8 cellular contexts compared by ENCODE assay signal in the genomic region with DNA sequence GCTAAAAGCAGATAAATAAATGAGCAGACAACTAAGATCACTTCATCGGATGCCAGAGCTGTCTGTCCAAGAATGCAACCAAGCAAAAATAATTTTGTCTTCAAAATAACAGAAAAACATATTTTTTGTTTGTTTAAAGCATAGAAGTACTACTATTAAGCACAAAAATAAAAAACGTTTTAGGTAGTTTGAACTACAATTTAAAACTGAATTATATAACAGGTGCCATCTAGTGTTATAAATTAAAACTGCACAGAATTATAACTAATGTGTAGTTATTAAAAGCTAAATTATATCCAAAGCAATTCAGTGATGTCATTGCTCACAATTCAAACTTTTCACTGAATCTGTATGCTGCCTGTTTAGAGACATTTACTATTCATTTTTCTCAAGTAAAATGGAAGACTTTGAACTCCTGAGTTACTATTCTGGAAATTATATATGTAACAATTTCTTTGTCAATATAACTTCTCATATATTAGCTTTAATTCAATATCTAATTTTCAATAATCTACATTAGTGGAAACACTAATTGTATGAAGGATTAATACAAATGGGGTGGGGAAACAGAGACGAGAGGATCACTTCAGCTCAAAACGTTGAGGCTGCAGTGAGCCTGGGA. TPM values are rescaled to one million over a fixed set of nuclear protein-coding genes. Genes with fewer than 3 reads are reported as not detected.
DNase-seq lines count a peak whose midpoint lies in the region; ATAC-seq, FAIRE-seq and TF ChIP-seq lines count a peak whose summit lies in the region.

No MANE protein-coding gene starts in this region.

- no peaks in the 10 kb centered on the region for H3K27me3 ChIP-seq in GM23338 (ENCODE audit: insufficient read depth)

- H2AFZ ChIP-seq in GM23338: no peak overlapping the region

- H3K9me3 Mint-ChIP-seq in GM23338: no peaks in the 10 kb centered on the region
- no peaks in the 10 kb centered on the region for H3K9me3 Mint-ChIP-seq in activated CD4-positive, alpha-beta memory T cell treated with anti-CD3 and anti-CD28 coated beads for 36 hours

- no peak for TF ChIP-seq POLR2A in A549 (IDR thresholded peaks at IDR 0.05; ENCODE audit: low read length)

- no peak overlapping the region for H3K27ac Mint-ChIP-seq in GM23338
- H3K27ac Mint-ChIP-seq in activated CD4-positive, alpha-beta memory T cell treated with anti-CD3 and anti-CD28 coated beads for 36 hours: peak overlapping the region; percentile 82

- no peak overlapping the region for H3K4me2 ChIP-seq in A549
- H3K4me2 ChIP-seq in GM23338: no peak overlapping the region

- H3K4me3 ChIP-seq in A549 (no peak overlapping the region), GM23338 (no peak overlapping the region)

- CTCF ChIA-PET in A549 (lab: Yijun Ruan, JAX): interaction anchor here (0.7 to 6.8 kb wide), 21 partner anchors 9 to 783 kb away, joined by 3 to 120 read pairs (median 4); a partner anchor contains a TSS
- CTCF ChIA-PET in activated CD4-positive, alpha-beta memory T cell treated with anti-CD3 and anti-CD28 coated beads for 36 hours (lab: Charles Lee): interaction anchor here (0.6 to 6.1 kb wide), 16 partner anchors 9 to 1413 kb away, joined by 3 to 95 read pairs (median 4); a partner anchor contains a TSS

- no peaks in the 10 kb centered on the region for H4K20me1 ChIP-seq in GM23338 (replicated peaks; ENCODE audit: insufficient read depth)

- H3K27me3 Mint-ChIP-seq in GM23338 (ENCODE audit: insufficient read depth, low read depth, poor library complexity): peaks cover 1% of the 10 kb centered on the region
- H3K27me3 Mint-ChIP-seq in activated CD4-positive, alpha-beta memory T cell treated with anti-CD3 and anti-CD28 coated beads for 36 hours: no peaks in the 10 kb centered on the region

- no peaks in the 10 kb centered on the region for H3K9me2 ChIP-seq in GM23338 (ENCODE audit: insufficient read depth)

- POLR2A ChIA-PET in A549 (lab: Yijun Ruan, JAX): interaction anchor here (1.8 kb wide), 1 partner anchor 223 kb away, joined by 9 read pairs; no protein-coding TSS in a partner anchor
- POLR2A ChIA-PET in activated CD4-positive, alpha-beta memory T cell treated with anti-CD3 and anti-CD28 coated beads for 36 hours (lab: Charles Lee): interaction anchor here (0.6 to 1.8 kb wide), 2 partner anchors 24 to 222 kb away, joined by 4 read pairs; no protein-coding TSS in a partner anchor

- peak in 1 of 2 experiments; percentile 29 for DNase-seq in A549 (ENCODE audit: low read depth in 1 of 2, low spot score in 1 of 2)
- peak; percentile 4 for DNase-seq in GM23338 (ENCODE audit: low spot score)
- DNase-seq in activated CD4-positive, alpha-beta memory T cell treated with anti-CD3 and anti-CD28 coated beads for 36 hours: no peak
- DNase-seq in iris pigment epithelial cell (ENCODE audit: low read depth): peak; percentile 17
- DNase-seq in C1 segment of cervical spinal cord (lab: John Stamatoyannopoulos, UW): no peak

- 44% methylated on average over 4 of the region's 4 CpGs for WGBS in A549 (ENCODE audit: missing lambda C conversion rate)

- no peaks in the 10 kb centered on the region for H3K4me1 ChIP-seq in A549
- H3K4me1 ChIP-seq in GM23338 (ENCODE audit: insufficient read depth): no peaks in the 10 kb centered on the region

- H3K9me3 ChIP-seq in A549: no peaks in the 10 kb centered on the region

- intact Hi-C loops in activated CD4-positive, alpha-beta memory T cell treated with anti-CD3 and anti-CD28 coated beads for 36 hours (cut with micrococcal nuclease): loop anchor here (1.0 to 2.0 kb wide), 2 partner anchors 30 to 222 kb away; a partner anchor contains a TSS

- TF ChIP-seq EP300 in A549 (IDR thresholded peaks at IDR 0.05): no peak

- H3K79me2 ChIP-seq in GM23338 (replicated peaks; ENCODE audit: insufficient read depth): 0 out of 2 replicates have a peak, but pooled peaks cover 5% of the 10 kb centered on the region

- H3K27ac ChIP-seq in A549 (no peak overlapping the region), GM23338 (ENCODE audit: low read depth) (no peak overlapping the region)

- FAIRE-seq in A549 (lab: Jason Lieb, UNC): peak; percentile 89

- no peak overlapping the region for H3K4me3 Mint-ChIP-seq in GM23338
- H3K4me3 Mint-ChIP-seq in activated CD4-positive, alpha-beta memory T cell treated with anti-CD3 and anti-CD28 coated beads for 36 hours: no peak overlapping the region

- H3K36me3 ChIP-seq in GM23338 (ENCODE audit: insufficient read depth): no peaks in the 10 kb centered on the region; the same call in 1 of the 2 replicates

- H3K4me1 Mint-ChIP-seq in GM23338: no peaks in the 10 kb centered on the region
- H3K4me1 Mint-ChIP-seq in activated CD4-positive, alpha-beta memory T cell treated with anti-CD3 and anti-CD28 coated beads for 36 hours (ENCODE audit: low read depth): peaks cover 54% of the 10 kb centered on the region

- no peak for ATAC-seq in A549
- ATAC-seq in GM23338: no peak
- no peak for ATAC-seq in GM18909 (IDR thresholded peaks at IDR 0.05; ENCODE audit: poor library complexity, unreplicated experiment)
- ATAC-seq in HG02870 (IDR thresholded peaks at IDR 0.05; ENCODE audit: unreplicated experiment): no peak
- no peak for ATAC-seq in GM21576 (IDR thresholded peaks at IDR 0.05; ENCODE audit: unreplicated experiment)

- peak; percentile 59 for TF ChIP-seq CTCF in A549 (IDR thresholded peaks at IDR 0.05)
- TF ChIP-seq CTCF in GM23338 (conservative IDR thresholded peaks at IDR 0.05; ENCODE audit: low read depth in 2 of 2): peak in 1 of 2 experiments; percentile 55; a peak in 3 of 4 replicates

- peaks cover 7% of the 10 kb centered on the region; the same call in 2 of the 3 replicates for H3K36me3 Mint-ChIP-seq in GM23338 (ENCODE audit: low read depth)
- H3K36me3 Mint-ChIP-seq in activated CD4-positive, alpha-beta memory T cell treated with anti-CD3 and anti-CD28 coated beads for 36 hours: peaks cover 54% of the 10 kb centered on the region

- TF ChIP-seq RAD21 in A549 (conservative IDR thresholded peaks at IDR 0.05 in 1 of 2, IDR thresholded peaks at IDR 0.05 in 1 of 2): peak; percentile 36 to 57; a peak in 4 of 5 replicates

- no peaks in the 10 kb centered on the region for H3F3A ChIP-seq in GM23338 (replicated peaks; ENCODE audit: low read depth)

TF ChIP-seq in A549, 52 proteins besides CTCF, POLR2A, EP300 and RAD21:
- TF ChIP-seq CHD4 (IDR thresholded peaks at IDR 0.05; ENCODE audit: borderline replicate concordance): no peak
- TF ChIP-seq JUN (IDR thresholded peaks at IDR 0.05): no peak
- TF ChIP-seq SMC3 (IDR thresholded peaks at IDR 0.05): peak; percentile 69

TF ChIP-seq in GM23338, 12 proteins besides CTCF, POLR2A, EP300 and RAD21 (continues in another document):
- TF ChIP-seq EZH2 (IDR thresholded peaks at IDR 0.05; ENCODE audit: low read depth, unreplicated experiment): no peak
- no peak for TF ChIP-seq NANOG (IDR thresholded peaks at IDR 0.05; ENCODE audit: borderline replicate concordance)
- no peak for TF ChIP-seq STAT1 (IDR thresholded peaks at IDR 0.05; ENCODE audit: unreplicated experiment)
- TF ChIP-seq, protein P1, sequence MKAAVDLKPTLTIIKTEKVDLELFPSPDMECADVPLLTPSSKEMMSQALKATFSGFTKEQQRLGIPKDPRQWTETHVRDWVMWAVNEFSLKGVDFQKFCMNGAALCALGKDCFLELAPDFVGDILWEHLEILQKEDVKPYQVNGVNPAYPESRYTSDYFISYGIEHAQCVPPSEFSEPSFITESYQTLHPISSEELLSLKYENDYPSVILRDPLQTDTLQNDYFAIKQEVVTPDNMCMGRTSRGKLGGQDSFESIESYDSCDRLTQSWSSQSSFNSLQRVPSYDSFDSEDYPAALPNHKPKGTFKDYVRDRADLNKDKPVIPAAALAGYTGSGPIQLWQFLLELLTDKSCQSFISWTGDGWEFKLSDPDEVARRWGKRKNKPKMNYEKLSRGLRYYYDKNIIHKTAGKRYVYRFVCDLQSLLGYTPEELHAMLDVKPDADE (IDR thresholded peaks at IDR 0.05): no peak
- no peak for TF ChIP-seq ZNF331 (CRISPR knock-in tag; IDR thresholded peaks at IDR 0.05; ENCODE audit: low read depth)
- no peak for TF ChIP-seq JUNB (IDR thresholded peaks at IDR 0.05; ENCODE audit: unreplicated experiment)

RNA-seq across cellular contexts. Expression of a gene that starts 29.5 kb away (rescaled TPM):
- polyA plus RNA-seq in A549 (2011; rRNA removed) (23.1 and 24.6 TPM in 2 replicates), A549 (2017; fragmentation: RNase III; extraction: RNeasy Plus Mini Kit Qiagen cat#74134 plus additional on column Dnase treatment) (10.0 to 12.1 TPM (median 11.1 TPM) in 3 replicates), GM23338 (2016; fragmentation: Nextera tagmentation; extraction: Ambion mirVana) (10.4 and 11.7 TPM in 2 replicates)
- polyA plus RNA-seq in A549 (2012; cell fraction: cytosol; rRNA removed): 6.4 and 6.9 TPM in 2 replicates
- polyA plus RNA-seq in A549 (2012; cell fraction: nucleus; rRNA removed): 8.8 and 15.3 TPM in 2 replicates
- polyA minus RNA-seq in A549 (2011; rRNA and poly(A)+ RNA removed): 24.5 and 25.5 TPM in 2 replicates
- total RNA-seq in GM23338 (2014; rRNA removed; shearing (Covaris generic)): 11.1 and 15.4 TPM in 2 replicates
- total RNA-seq in activated CD4-positive, alpha-beta memory T cell treated with anti-CD3 and anti-CD28 coated beads for 36 hours: 10 to 100 TPM; 31.6 to 37.0 TPM

RNA-seq across cellular contexts. Expression of a gene that starts 29.9 kb away (rescaled TPM):
- polyA plus RNA-seq in A549 (2011; rRNA removed) (19.3 and 21.6 TPM in 2 replicates), A549 (2017; fragmentation: RNase III; extraction: RNeasy Plus Mini Kit Qiagen cat#74134 plus additional on column Dnase treatment) (8.2 to 9.2 TPM (median 8.4 TPM) in 3 replicates), GM23338 (2016; fragmentation: Nextera tagmentation; extraction: Ambion mirVana) (4.1 and 4.6 TPM in 2 replicates)
- polyA plus RNA-seq in A549 (2012; cell fraction: cytosol; rRNA removed): 7.1 and 7.6 TPM in 2 replicates
- polyA plus RNA-seq in A549 (2012; cell fraction: nucleus; rRNA removed): 4.0 and 5.4 TPM in 2 replicates
- polyA minus RNA-seq in A549 (2011; rRNA and poly(A)+ RNA removed): 28.6 and 33.4 TPM in 2 replicates
- total RNA-seq in GM23338 (2014; rRNA removed; shearing (Covaris generic)): 11.4 and 13.9 TPM in 2 replicates
- 10 to 100 TPM; 19.6 to 21.3 TPM for total RNA-seq in activated CD4-positive, alpha-beta memory T cell treated with anti-CD3 and anti-CD28 coated beads for 36 hours

RNA-seq across cellular contexts. Expression of a gene that starts 43.7 kb away (rescaled TPM):
- polyA plus RNA-seq in A549 (2011; rRNA removed): not detected in 2 replicates
- polyA plus RNA-seq in A549 (2012; cell fraction: cytosol; rRNA removed): not detected in 2 replicates
- polyA plus RNA-seq in A549 (2012; cell fraction: nucleus; rRNA removed): not detected in 2 replicates
- polyA plus RNA-seq in A549 (2017; fragmentation: RNase III; extraction: RNeasy Plus Mini Kit Qiagen cat#74134 plus additional on column Dnase treatment): not detected in 3 replicates
- not detected in 2 replicates for polyA minus RNA-seq in A549 (2011; rRNA and poly(A)+ RNA removed)
- total RNA-seq in GM23338 (2014; rRNA removed; shearing (Covaris generic)): 0.12 and 2.2 TPM in 2 replicates
- polyA plus RNA-seq in GM23338 (2016; fragmentation: Nextera tagmentation; extraction: Ambion mirVana): 0.38 and 1.8 TPM in 2 replicates
- under 1 TPM; 0.19 to 0.31 TPM for total RNA-seq in activated CD4-positive, alpha-beta memory T cell treated with anti-CD3 and anti-CD28 coated beads for 36 hours

Comparison
In these comparisons a context has a peak if more than half of its experiments do, and no peak if none do; other contexts are left out.
1. DNase-seq: peak in GM23338 (single experiment) and iris pigment epithelial cell (single experiment); none in activated CD4-positive, alpha-beta memory T cell treated with anti-CD3 and anti-CD28 coated beads for 36 hours (single experiment) and C1 segment of cervical spinal cord (0 of 14).